ENCODE assay signal across 21 cellular contexts in the genomic region with DNA sequence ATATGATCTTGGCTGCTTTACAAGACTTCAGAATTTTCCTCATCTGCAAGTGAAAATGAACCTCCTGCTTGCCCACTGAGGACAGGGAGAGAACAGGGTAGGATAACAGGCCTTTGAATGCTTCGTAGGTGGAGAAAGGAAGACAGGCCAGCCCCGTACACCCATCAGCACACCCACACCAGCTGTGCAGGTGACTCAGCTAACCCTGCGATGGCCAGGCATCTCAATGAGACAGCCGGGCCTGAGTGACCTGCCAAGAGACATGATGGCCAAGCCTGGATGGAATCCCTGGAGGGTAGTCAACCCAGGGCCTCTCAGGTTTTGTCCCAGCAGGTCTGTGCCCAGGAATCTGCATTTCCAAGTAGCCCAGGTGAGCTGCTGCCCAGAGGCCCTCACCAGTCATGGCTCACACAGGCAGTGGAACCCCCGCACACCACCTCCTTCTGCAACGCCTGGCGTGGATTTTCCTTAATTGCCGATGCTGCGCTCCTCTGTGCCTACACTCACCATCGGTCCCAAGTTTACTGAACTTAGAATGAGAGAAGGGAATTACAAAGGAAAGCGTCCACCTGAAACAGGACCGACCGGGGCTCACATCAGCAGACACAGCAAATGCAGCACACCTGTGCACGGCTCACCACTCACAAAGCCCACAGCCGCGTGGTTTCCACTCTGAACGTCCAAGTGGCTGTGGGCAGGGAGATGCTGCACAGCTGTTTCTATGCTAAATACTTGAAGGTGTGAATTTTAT.
DNase-seq lines count a peak whose midpoint lies in the region; ATAC-seq and TF ChIP-seq lines count a peak whose summit lies in the region.
"Had no signal": no experiment of that assay in that cellular context is flagged by ENCODE, and none has a peak within 500 bp of the region (broad histone marks: within the 10 kb centered on the region; RNA-seq: fewer than 3 reads in every experiment).

No MANE protein-coding gene starts in this region.

- H3K9me3 Mint-ChIP-seq in activated CD8-positive, alpha-beta T cell treated with anti-CD3 and anti-CD28 coated beads for 36 hours, result no peaks in the 10 kb centered on the region
- H3K9me3 Mint-ChIP-seq: activated T-cell treated with anti-CD3 and anti-CD28 coated beads, Interleukin-2, amount 50 U/mL, for 72 hours; mesothelial cell of epicardium; stimulated activated memory B cell treated with anti-CD40 and anti-IgM and Interleukin-4, amounts not matched to agents 10 μg/mL and 1 μg/mL and 100 μg/mL, for 72 hours had no signal

- TF ChIP-seq CTCF in fibroblast of mammary gland (conservative IDR thresholded peaks at IDR 0.05; ENCODE audit: control insufficient read depth, insufficient read depth, low read depth, low read length) (no peak), psoas muscle (IDR thresholded peaks at IDR 0.05) (no peak), mucosa of descending colon (IDR thresholded peaks at IDR 0.05) (no peak)
- TF ChIP-seq CTCF in activated CD8-positive, alpha-beta T cell treated with anti-CD3 and anti-CD28 coated beads for 36 hours (IDR thresholded peaks at IDR 0.05), result no peak

- no peaks in the 10 kb centered on the region for H3K36me3 ChIP-seq in GM23248 (ENCODE audit: low read depth)
- H3K36me3 ChIP-seq in MG63, result no peaks in the 10 kb centered on the region
- no peaks in the 10 kb centered on the region for H3K36me3 ChIP-seq in psoas muscle (ENCODE audit: insufficient read depth in 1 of 2, low read depth in 1 of 2)
- no peaks in the 10 kb centered on the region for H3K36me3 ChIP-seq in mucosa of descending colon (ENCODE audit: low read depth)
- H3K36me3 ChIP-seq: brain microvascular endothelial cell had no signal

- H3K9me2 ChIP-seq in GM23248 (ENCODE audit: insufficient read depth), result no peaks in the 10 kb centered on the region

- no peaks in the 10 kb centered on the region for H3F3A ChIP-seq in GM23248 (ENCODE audit: insufficient read depth)

- H3K4me3 Mint-ChIP-seq in activated CD8-positive, alpha-beta T cell treated with anti-CD3 and anti-CD28 coated beads for 36 hours, result no peak overlapping the region
- H3K4me3 Mint-ChIP-seq: activated T-cell treated with anti-CD3 and anti-CD28 coated beads, Interleukin-2, amount 50 U/mL, for 72 hours; mesothelial cell of epicardium; stimulated activated memory B cell treated with anti-CD40 and anti-IgM and Interleukin-4, amounts not matched to agents 10 μg/mL and 1 μg/mL and 100 μg/mL, for 72 hours had no signal

- H3K4me2 ChIP-seq in GM23248 (ENCODE audit: unreplicated experiment), result no peak overlapping the region

- no peak overlapping the region for H3K4me3 ChIP-seq in GM23248
- no peak overlapping the region for H3K4me3 ChIP-seq in MG63
- no peak overlapping the region for H3K4me3 ChIP-seq in fibroblast of mammary gland (ENCODE audit: control insufficient read depth, low read depth, low read length)
- no peak overlapping the region for H3K4me3 ChIP-seq in psoas muscle
- H3K4me3 ChIP-seq in mucosa of descending colon, result no peak overlapping the region
- H3K4me3 ChIP-seq: coronary artery, testis had no signal

- POLR2A ChIA-PET in activated CD8-positive, alpha-beta T cell treated with anti-CD3 and anti-CD28 coated beads for 36 hours (lab: Charles Lee), result no interaction called here

- 80 to 83% methylated on average over 17 of the region's 17 CpGs for WGBS in GM23248 (ENCODE audit: low coverage in 1 of 2, low lambda C conversion rate in 2 of 2, missing lambda C conversion rate in 2 of 2), 2 experiments
- WGBS in psoas muscle, 3 donors, result 74 to 80% (median 78%) methylated on average over 17 of the region's 17 CpGs

- H3K27ac ChIP-seq in GM23248, result no peak overlapping the region
- peak overlapping the region; percentile 42 for H3K27ac ChIP-seq in psoas muscle
- H3K27ac ChIP-seq: brain microvascular endothelial cell, coronary artery, testis had no signal

- peak; percentile 97 to 99 (median 98) for ATAC-seq in psoas muscle
- no peak for ATAC-seq in mucosa of descending colon
- no peak for ATAC-seq in activated CD8-positive, alpha-beta T cell treated with anti-CD3 and anti-CD28 coated beads for 36 hours
- ATAC-seq: activated T-cell treated with anti-CD3 and anti-CD28 coated beads, Interleukin-2, amount 50 U/mL, for 72 hours; Panc1; SK-N-SH treated with all-trans-retinoic acid at 6 μM for 48 hours; stimulated activated memory B cell treated with anti-CD40 and anti-IgM and Interleukin-4, amounts not matched to agents 10 μg/mL and 1 μg/mL and 100 μg/mL, for 72 hours had no signal

- H3K4me1 ChIP-seq in GM23248 (ENCODE audit: insufficient read depth) (0 out of 2 replicates have a peak, but pooled peaks cover 6% of the 10 kb centered on the region), psoas muscle (peaks cover 24% of the 10 kb centered on the region), mucosa of descending colon (ENCODE audit: low read depth) (no peaks in the 10 kb centered on the region)
- H3K4me1 ChIP-seq: testis had no signal

- H3K9me3 ChIP-seq in GM23248 (ENCODE audit: low read depth) (no peaks in the 10 kb centered on the region), MG63 (no peaks in the 10 kb centered on the region), psoas muscle (no peaks in the 10 kb centered on the region), mucosa of descending colon (no peaks in the 10 kb centered on the region)
- H3K9me3 ChIP-seq: testis had no signal

- H3K9ac ChIP-seq in GM23248, result no peak overlapping the region

- no peak overlapping the region for H3K27ac Mint-ChIP-seq in activated CD8-positive, alpha-beta T cell treated with anti-CD3 and anti-CD28 coated beads for 36 hours
- H3K27ac Mint-ChIP-seq: activated T-cell treated with anti-CD3 and anti-CD28 coated beads, Interleukin-2, amount 50 U/mL, for 72 hours; mesothelial cell of epicardium; stimulated activated memory B cell treated with anti-CD40 and anti-IgM and Interleukin-4, amounts not matched to agents 10 μg/mL and 1 μg/mL and 100 μg/mL, for 72 hours had no signal

- H3K27me3 Mint-ChIP-seq in activated CD8-positive, alpha-beta T cell treated with anti-CD3 and anti-CD28 coated beads for 36 hours, result peaks cover 7% of the 10 kb centered on the region

- no peaks in the 10 kb centered on the region for H3K27me3 ChIP-seq in GM23248 (replicated peaks; ENCODE audit: insufficient read depth)
- no peaks in the 10 kb centered on the region for H3K27me3 ChIP-seq in MG63
- H3K27me3 ChIP-seq in psoas muscle (ENCODE audit: insufficient read depth in 3 of 3, low read length in 2 of 3), result no peaks in the 10 kb centered on the region
- H3K27me3 ChIP-seq: brain microvascular endothelial cell, testis had no signal

- H3K4me1 Mint-ChIP-seq in activated CD8-positive, alpha-beta T cell treated with anti-CD3 and anti-CD28 coated beads for 36 hours (ENCODE audit: low read depth), result no peaks in the 10 kb centered on the region

- CTCF ChIA-PET in activated CD8-positive, alpha-beta T cell treated with anti-CD3 and anti-CD28 coated beads for 36 hours (lab: Charles Lee), result interaction anchor here (2.2 kb wide), 1 partner anchor 15 kb away, joined by 5 read pairs; no protein-coding TSS in a partner anchor

- intact Hi-C loops in psoas muscle (cut with DNase I), result no loop called here
- intact Hi-C loops in mucosa of descending colon (cut with DNase I, micrococcal nuclease), result no loop called here
- intact Hi-C loops in activated CD8-positive, alpha-beta T cell treated with anti-CD3 and anti-CD28 coated beads for 36 hours (cut with micrococcal nuclease), result no loop called here

- in situ Hi-C loops in GM23248 (cut with MboI), result no loop called here

- no peaks in the 10 kb centered on the region for H3K36me3 Mint-ChIP-seq in activated CD8-positive, alpha-beta T cell treated with anti-CD3 and anti-CD28 coated beads for 36 hours (ENCODE audit: low read depth)
- H3K36me3 Mint-ChIP-seq: mesothelial cell of epicardium; stimulated activated memory B cell treated with anti-CD40 and anti-IgM and Interleukin-4, amounts not matched to agents 10 μg/mL and 1 μg/mL and 100 μg/mL, for 72 hours had no signal

- no peak overlapping the region for H2AFZ ChIP-seq in GM23248

- peaks cover 7% of the 10 kb centered on the region; the same call in 1 of the 2 replicates for H4K20me1 ChIP-seq in GM23248 (ENCODE audit: insufficient read depth)

- peaks cover 96% of the 10 kb centered on the region for H3K79me2 ChIP-seq in GM23248 (ENCODE audit: insufficient read depth)

- peak; percentile 63 for DNase-seq in GM23248
- DNase-seq in MG63, result peak; percentile 58
- DNase-seq in fibroblast of mammary gland (ENCODE audit: low read depth), result peak; percentile 51
- peak; percentile 70 to 88 for DNase-seq in psoas muscle
- no peak for DNase-seq in mucosa of descending colon
- DNase-seq in activated CD8-positive, alpha-beta T cell treated with anti-CD3 and anti-CD28 coated beads for 36 hours, result no peak
- no peak for DNase-seq in cortex of kidney (lab: John Stamatoyannopoulos, UW)
- DNase-seq: activated naive CD4-positive, alpha-beta T cell treated with anti-CD3 and anti-CD28 coated beads, Interleukin-2, amount 50 U/mL, for 16 hours; activated T-cell treated with anti-CD3 and anti-CD28 coated beads, Interleukin-2, amount 50 U/mL, for 72 hours; brain microvascular endothelial cell; hippocampal formation; kidney glomerular epithelial cell; NCI-H1436; NCI-H2171; T1000; testis had no signal

Comparison
In these comparisons a context has a peak if more than half of its experiments do, and no peak if none do; other contexts are left out.
1. DNase-seq: peak in GM23248 (single experiment), MG63 (single experiment), fibroblast of mammary gland (single experiment) and psoas muscle (2 of 2); none in mucosa of descending colon (0 of 3), activated CD8-positive, alpha-beta T cell treated with anti-CD3 and anti-CD28 coated beads for 36 hours (single experiment) and cortex of kidney (single experiment).
2. ATAC-seq: peak in psoas muscle (4 of 4); none in mucosa of descending colon (single experiment) and activated CD8-positive, alpha-beta T cell treated with anti-CD3 and anti-CD28 coated beads for 36 hours (single experiment).